ENCODE assay signal across 34 cellular contexts in genomic region chr3:3743754-3744153, GRCh38. TPM values are rescaled to one million over a fixed set of nuclear protein-coding genes. Genes with fewer than 3 reads are reported as not detected.
"Had no signal": no experiment of that assay in that cellular context is flagged by ENCODE, and none has a peak within 500 bp of the region (broad histone marks: within the 10 kb centered on the region; RNA-seq: fewer than 3 reads in every experiment).

No MANE protein-coding gene starts in this region.

- DNase-seq: activated B cell treated with CpG ODN at 0.5 μM for 24 hours; activated CD4-positive, alpha-beta T cell treated with anti-CD3 and anti-CD28 coated beads for 48 hours; activated CD4-positive, alpha-beta T cell treated with anti-CD3 and anti-CD28 coated beads, Interleukin-2, amount 50 U/mL, for 1 hour; activated CD4-positive, alpha-beta T cell treated with anti-CD3 and anti-CD28 coated beads, Interleukin-2, amount 50 U/mL, for 48 hours; activated CD8-positive, alpha-beta memory T cell treated with anti-CD3 and anti-CD28 coated beads for 24 hours; activated CD8-positive, alpha-beta T cell treated with anti-CD3 and anti-CD28 coated beads for 36 hours; activated gamma-delta T cell; activated naive CD4-positive, alpha-beta T cell; activated naive CD4-positive, alpha-beta T cell treated with anti-CD3 and anti-CD28 coated beads, Interleukin-2, amount 10 ng/mL, durations not matched to agents 7 days and 5 days; activated naive CD8-positive, alpha-beta T cell treated with anti-CD3 and anti-CD28 coated beads, Interleukin-2, amount 10 ng/mL, durations not matched to agents 7 days and 5 days; activated T-cell treated with anti-CD3 and anti-CD28 coated beads, Interleukin-2, amount 50 U/mL, for 4 hours; central memory CD4-positive, alpha-beta T cell; cerebellar nuclear complex; colonic mucosa; effector CD8-positive, alpha-beta T cell; esophagus squamous epithelium; head of caudate nucleus; T-helper 1 cell; T-helper 17 cell; T1000; WERI-Rb-1 had no signal

- H3K4me3 ChIP-seq: ascending aorta, breast epithelium, cardiac muscle cell, colonic mucosa, esophagus squamous epithelium had no signal

- FAIRE-seq: endometrium, endothelial cell of umbilical vein, frontal cortex had no signal

- H3K4me1 Mint-ChIP-seq: activated naive CD4-positive, alpha-beta T cell treated with anti-CD3 and anti-CD28 coated beads, Interleukin-2, amount 10 ng/mL, durations not matched to agents 7 days and 5 days; activated naive CD8-positive, alpha-beta T cell treated with anti-CD3 and anti-CD28 coated beads, Interleukin-2, amount 10 ng/mL, durations not matched to agents 7 days and 5 days; activated T-helper 17 cell treated with anti-CD3 and anti-CD28 coated beads, Interleukin-2, amount 50 U/mL, for 72 hours; T-helper 17 cell had no signal

- H3K27me3 ChIP-seq: ascending aorta, breast epithelium, colonic mucosa, esophagus squamous epithelium had no signal

- H3K4me1 ChIP-seq: ascending aorta, breast epithelium, colonic mucosa, esophagus squamous epithelium had no signal

- H3K9me3 Mint-ChIP-seq: activated B cell treated with CpG ODN at 0.5 μM for 24 hours; activated CD8-positive, alpha-beta T cell treated with anti-CD3 and anti-CD28 coated beads for 36 hours; activated naive CD4-positive, alpha-beta T cell treated with anti-CD3 and anti-CD28 coated beads, Interleukin-2, amount 10 ng/mL, durations not matched to agents 7 days and 5 days; activated naive CD4-positive, alpha-beta T cell treated with anti-CD3 and anti-CD28 coated beads, Interleukin-2, amount 50 U/mL, for 72 hours; activated naive CD8-positive, alpha-beta T cell treated with anti-CD3 and anti-CD28 coated beads, Interleukin-2, amount 10 ng/mL, durations not matched to agents 7 days and 5 days; activated T-cell treated with anti-CD3 and anti-CD28 coated beads, Interleukin-2, amount 50 U/mL, for 4 hours; brain; T-helper 2 cell treated with Interferon-gamma antibody and Interleukin-4, amounts not matched to agents 5 μg/mL and 100 μg/mL, for 36 hours had no signal

- H3K27me3 Mint-ChIP-seq: activated B cell treated with CpG ODN at 0.5 μM for 24 hours; activated CD8-positive, alpha-beta T cell treated with anti-CD3 and anti-CD28 coated beads for 36 hours; activated naive CD4-positive, alpha-beta T cell treated with anti-CD3 and anti-CD28 coated beads, Interleukin-2, amount 10 ng/mL, durations not matched to agents 7 days and 5 days; activated naive CD8-positive, alpha-beta T cell treated with anti-CD3 and anti-CD28 coated beads, Interleukin-2, amount 10 ng/mL, durations not matched to agents 7 days and 5 days; activated T-helper 17 cell treated with anti-CD3 and anti-CD28 coated beads, Interleukin-2, amount 50 U/mL, for 72 hours; T-helper 17 cell had no signal

- H3K4me3 Mint-ChIP-seq: activated B cell treated with CpG ODN at 0.5 μM for 24 hours; activated CD8-positive, alpha-beta T cell treated with anti-CD3 and anti-CD28 coated beads for 36 hours; activated naive CD4-positive, alpha-beta T cell treated with anti-CD3 and anti-CD28 coated beads, Interleukin-2, amount 10 ng/mL, durations not matched to agents 7 days and 5 days; activated naive CD8-positive, alpha-beta T cell treated with anti-CD3 and anti-CD28 coated beads, Interleukin-2, amount 10 ng/mL, durations not matched to agents 7 days and 5 days; activated T-cell treated with anti-CD3 and anti-CD28 coated beads, Interleukin-2, amount 50 U/mL, for 4 hours; activated T-helper 17 cell treated with anti-CD3 and anti-CD28 coated beads, Interleukin-2, amount 50 U/mL, for 72 hours; brain; T-helper 17 cell; T-helper 2 cell treated with Interferon-gamma antibody and Interleukin-4, amounts not matched to agents 5 μg/mL and 100 μg/mL, for 36 hours had no signal

- H3K27ac ChIP-seq: ascending aorta, breast epithelium, cardiac muscle cell, colonic mucosa, epithelial cell of prostate, esophagus squamous epithelium, WERI-Rb-1 had no signal

- H3K36me3 ChIP-seq: ascending aorta, breast epithelium, cardiac muscle cell, colonic mucosa, esophagus squamous epithelium, WERI-Rb-1 had no signal

- H3K36me3 Mint-ChIP-seq: activated naive CD4-positive, alpha-beta T cell treated with anti-CD3 and anti-CD28 coated beads, Interleukin-2, amount 10 ng/mL, durations not matched to agents 7 days and 5 days; activated naive CD4-positive, alpha-beta T cell treated with anti-CD3 and anti-CD28 coated beads, Interleukin-2, amount 50 U/mL, for 72 hours; activated naive CD8-positive, alpha-beta T cell treated with anti-CD3 and anti-CD28 coated beads, Interleukin-2, amount 10 ng/mL, durations not matched to agents 7 days and 5 days; brain had no signal

- ATAC-seq: activated CD4-positive, CD25-positive, alpha-beta regulatory T cell treated with anti-CD3 and anti-CD28 coated beads, Interleukin-2, amount 50 U/mL, for 24 hours; activated CD8-positive, alpha-beta T cell treated with anti-CD3 and anti-CD28 coated beads for 36 hours; activated naive CD4-positive, alpha-beta T cell treated with anti-CD3 and anti-CD28 coated beads, Interleukin-2, amount 50 U/mL, for 72 hours; activated T-cell treated with anti-CD3 and anti-CD28 coated beads, Interleukin-2, amount 50 U/mL, for 4 hours; activated T-helper 17 cell treated with anti-CD3 and anti-CD28 coated beads, Interleukin-2, amount 50 U/mL, for 72 hours; T-helper 17 cell had no signal

- H3K27ac Mint-ChIP-seq: activated B cell treated with CpG ODN at 0.5 μM for 24 hours; activated CD8-positive, alpha-beta T cell treated with anti-CD3 and anti-CD28 coated beads for 36 hours; activated naive CD4-positive, alpha-beta T cell treated with anti-CD3 and anti-CD28 coated beads, Interleukin-2, amount 10 ng/mL, durations not matched to agents 7 days and 5 days; activated naive CD4-positive, alpha-beta T cell treated with anti-CD3 and anti-CD28 coated beads, Interleukin-2, amount 50 U/mL, for 72 hours; activated naive CD8-positive, alpha-beta T cell treated with anti-CD3 and anti-CD28 coated beads, Interleukin-2, amount 10 ng/mL, durations not matched to agents 7 days and 5 days; activated T-helper 17 cell treated with anti-CD3 and anti-CD28 coated beads, Interleukin-2, amount 50 U/mL, for 72 hours; brain; T-helper 17 cell; T-helper 2 cell treated with Interferon-gamma antibody and Interleukin-4, amounts not matched to agents 5 μg/mL and 100 μg/mL, for 36 hours had no signal

- H3K9me3 ChIP-seq: ascending aorta, breast epithelium, colonic mucosa, esophagus squamous epithelium had no signal

RNA-seq across cellular contexts. Expression of gene LRRN1, which starts 55.5 kb away (rescaled TPM):
- total RNA-seq: activated T-helper 17 cell treated with anti-CD3 and anti-CD28 coated beads, Interleukin-2, amount 50 U/mL, for 72 hours; dermis microvascular lymphatic vessel endothelial cell; endothelial cell of umbilical vein; T-helper 17 cell had no signal
